ENCODE assay signal across 22 cellular contexts in the genomic region with DNA sequence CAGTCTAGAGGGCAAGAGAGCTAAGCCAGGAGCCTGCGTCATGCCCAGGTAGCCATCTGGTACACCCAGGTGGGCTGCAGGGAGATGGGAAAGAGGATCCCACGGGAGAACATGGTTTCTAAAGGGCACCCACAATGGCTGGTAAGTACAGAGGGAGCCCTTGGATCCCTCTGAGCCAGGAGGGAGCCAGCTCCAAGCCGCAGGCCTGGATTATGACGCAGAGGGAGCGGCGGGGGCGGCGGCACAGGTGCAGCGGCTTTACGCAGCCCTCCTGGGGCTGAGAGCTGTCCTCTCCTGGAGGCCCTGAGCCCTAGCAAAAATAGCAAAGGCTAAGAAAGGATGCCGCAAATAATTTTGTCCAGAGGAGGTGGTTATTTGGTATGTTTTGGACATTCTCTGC. TPM values are rescaled to one million over a fixed set of nuclear protein-coding genes. Genes with fewer than 3 reads are reported as not detected.
DNase-seq lines count a peak whose midpoint lies in the region; ATAC-seq and TF ChIP-seq lines count a peak whose summit lies in the region.
"Had no signal": no experiment of that assay in that cellular context is flagged by ENCODE, and none has a peak within 500 bp of the region (broad histone marks: within the 10 kb centered on the region; RNA-seq: fewer than 3 reads in every experiment).

No MANE protein-coding gene starts in this region.

- TF ChIP-seq CTCF in gastrocnemius medialis (IDR thresholded peaks at IDR 0.05 in 4 of 5, conservative IDR thresholded peaks at IDR 0.05 in 1 of 5) = no peak

- peaks cover 42 to 69% of the 10 kb centered on the region in 2 donors for H3K4me1 ChIP-seq in gastrocnemius medialis
- H3K4me1 ChIP-seq: BE2C had no signal

- in situ Hi-C loops in gastrocnemius medialis (cut with MboI; ENCODE audit: low sequenced_read_pairs in 4 of 4) = no loop called here

- H3K27me3 ChIP-seq in gastrocnemius medialis (no peaks in the 10 kb centered on the region), H7 (ENCODE audit: control insufficient read depth, insufficient read depth, low read length) (no peaks in the 10 kb centered on the region; the same call in 1 of the 2 replicates)
- H3K27me3 ChIP-seq: BE2C, MG63 had no signal

- intact Hi-C loops in cardiac septum (cut with DNase I) = no loop called here
- intact Hi-C loops in Right ventricle myocardium inferior (cut with DNase I) = no loop called here
- intact Hi-C loops in gastrocnemius medialis (cut with DNase I; ENCODE audit: low total_unique reads) = loop anchor here (10.0 kb wide), 1 partner anchor 252 kb away; no protein-coding TSS in a partner anchor

- no peak overlapping the region for H3K4me3 ChIP-seq in gastrocnemius medialis
- no peak overlapping the region for H3K4me3 ChIP-seq in H7 (ENCODE audit: insufficient read depth, low read depth, low read length)
- H3K4me3 ChIP-seq: MG63 had no signal

- no peaks in the 10 kb centered on the region for H3K9me3 ChIP-seq in gastrocnemius medialis
- H3K9me3 ChIP-seq: BE2C, MG63 had no signal

- H3K36me3 ChIP-seq in gastrocnemius medialis (no peaks in the 10 kb centered on the region), H7 (replicated peaks; ENCODE audit: control insufficient read depth, insufficient read depth, low read length) (no peaks in the 10 kb centered on the region)
- H3K36me3 ChIP-seq: BE2C, MG63 had no signal

- ATAC-seq in Right ventricle myocardium inferior (no peak), gastrocnemius medialis (peak in 1 of 2 donors; percentile 31)

- peak; percentile 49 for DNase-seq in NCI-H82 (lab: John Stamatoyannopoulos, UW)
- DNase-seq in NCI-H82 treated with DMSO at 0.1 percent for 48 hours (lab: John Stamatoyannopoulos, UW; ENCODE audit: unreplicated experiment) = no peak
- DNase-seq in cardiac septum (ENCODE audit: low spot score) = peak; percentile 44
- no peak for DNase-seq in Right ventricle myocardium inferior (ENCODE audit: missing footprints)
- DNase-seq in gastrocnemius medialis = peak in 1 of 2 donors; percentile 63
- no peak for DNase-seq in H7
- no peak for DNase-seq in NCI-H1092 (lab: John Stamatoyannopoulos, UW)
- DNase-seq: BE2C; CD8-positive, alpha-beta memory T cell; DMS153; DND-41; H9; KBM-7; MG63; NCI-H2029; NCI-H446; NCI-H524 treated with DMSO at 0.1 percent for 48 hours; NCI-H774; RPMI8226; SHP77 had no signal

- peak in 1 of 2 donors; percentile 24 for TF ChIP-seq POLR2A in gastrocnemius medialis (IDR thresholded peaks at IDR 0.05)

- peak overlapping the region; percentile 89 to 98 (median 92) for H3K27ac ChIP-seq in gastrocnemius medialis
- H3K27ac ChIP-seq: 22Rv1 had no signal

RNA-seq across cellular contexts. Expression of a gene that starts 2.8 kb away (rescaled TPM):
- total RNA-seq in cardiac septum = 24.8 TPM
- 34.0 TPM for total RNA-seq in Right ventricle myocardium inferior
- 10 to 100 TPM; 12.0 to 19.7 (median 14.3) TPM for total RNA-seq in gastrocnemius medialis
- not detected in 2 replicates for total RNA-seq in H7 (2014; rRNA removed; shearing (Covaris generic))
- total RNA-seq: CD8-positive, alpha-beta memory T cell; H9; HT1080 had no signal

RNA-seq across cellular contexts. Expression of a gene that starts 33.0 kb away (rescaled TPM):
- total RNA-seq in cardiac septum (0.30 TPM), Right ventricle myocardium inferior (0.32 TPM), gastrocnemius medialis (under 1 TPM in 1 of 4 donors, not detected in 3; 0.20 TPM)
- 0.78 and 4.2 TPM in 2 replicates for total RNA-seq in H7 (2014; rRNA removed; shearing (Covaris generic))

Comparison
In these comparisons a context has a peak if more than half of its experiments do, and no peak if none do; other contexts are left out.
1. DNase-seq: peak in NCI-H82 (single experiment) and cardiac septum (single experiment); none in NCI-H82 treated with DMSO at 0.1 percent for 48 hours (single experiment), Right ventricle myocardium inferior (single experiment), H7 (single experiment) and NCI-H1092 (single experiment).
2. RNA of a gene that starts 2.8 kb away (total RNA-seq): 34.0 TPM in Right ventricle myocardium inferior (single experiment), 24.8 TPM in cardiac septum (single experiment) and 12.0 to 19.7 TPM in gastrocnemius medialis; not detected in H7; every median in the first group is over 10 times any median in the second.